9 cellular contexts compared by ENCODE assay signal in the genomic region with DNA sequence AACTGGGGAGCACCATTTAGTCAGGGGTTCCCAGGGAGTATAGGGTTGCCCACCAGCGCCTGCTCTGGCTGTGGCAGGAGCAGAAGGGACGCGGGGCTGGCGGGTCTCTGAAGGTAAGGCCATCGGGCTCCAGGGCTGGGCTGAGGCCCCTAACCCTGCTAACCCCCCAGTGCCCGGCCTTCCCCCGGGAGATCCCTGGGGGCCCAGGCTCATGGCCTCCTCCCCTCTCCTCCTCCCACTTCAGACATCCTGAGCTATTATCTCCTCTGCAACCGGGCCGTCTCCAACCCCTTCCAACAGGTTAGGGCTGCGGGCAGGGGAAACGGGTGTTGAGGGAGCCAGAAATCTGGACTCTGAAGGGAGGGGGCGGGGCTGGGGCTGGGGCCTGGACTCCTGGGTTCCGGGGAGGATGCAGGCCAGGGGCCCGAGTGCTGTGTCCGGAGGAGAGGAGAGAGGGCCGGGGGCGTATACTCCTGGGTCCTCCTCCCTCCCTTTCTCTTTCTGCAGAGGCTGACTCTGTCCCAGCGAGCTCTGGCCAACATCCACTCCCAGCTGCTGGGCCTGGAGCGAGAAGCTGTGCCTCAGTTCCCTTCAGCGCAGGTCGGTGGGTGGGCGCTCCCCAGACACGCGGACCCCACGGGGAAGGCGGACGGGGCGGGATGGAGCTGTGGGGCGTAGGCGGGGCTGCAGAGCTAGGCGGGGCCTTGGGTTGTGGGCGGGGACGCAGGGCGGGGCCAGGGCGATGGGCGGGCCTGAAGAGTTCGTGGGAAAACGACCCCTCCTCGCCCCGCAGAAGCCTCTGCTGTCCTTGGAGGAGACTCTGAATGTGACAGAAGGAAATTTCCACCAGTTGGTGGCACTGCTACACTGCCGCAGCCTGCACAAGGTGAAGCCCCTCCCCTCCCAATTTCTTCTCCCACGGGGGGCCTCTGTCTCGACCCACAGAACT. TPM values are rescaled to one million over a fixed set of nuclear protein-coding genes. Genes with fewer than 3 reads are reported as not detected.
DNase-seq lines count a peak whose midpoint lies in the region; ATAC-seq and TF ChIP-seq lines count a peak whose summit lies in the region.
"Had no signal": no experiment of that assay in that cellular context is flagged by ENCODE, and none has a peak within 500 bp of the region (broad histone marks: within the 10 kb centered on the region; RNA-seq: fewer than 3 reads in every experiment).

No MANE protein-coding gene starts in this region.

- ATAC-seq in HG03039 (IDR thresholded peaks at IDR 0.05; ENCODE audit: unreplicated experiment), result no peak

- peak; percentile 8 for TF ChIP-seq CTCF in fibroblast of villous mesenchyme (IDR thresholded peaks at IDR 0.05; ENCODE audit: insufficient read depth, low read depth, low read length)

- intact Hi-C loops in posterior cingulate gyrus (cut with DNase I), result no loop called here

- H3K4me3 ChIP-seq in fibroblast of villous mesenchyme (ENCODE audit: low read depth, low read length), result peak overlapping the region; percentile 50

- DNase-seq in Caki2 (ENCODE audit: low read depth) (peak; percentile 41), LoVo (ENCODE audit: low spot score) (peak; percentile 50), activated T-cell treated with anti-CD3 and anti-CD28 coated beads for 48 hours (ENCODE audit: low read depth) (peak; percentile 31), fibroblast of villous mesenchyme (ENCODE audit: low read depth) (peak; percentile 49), posterior cingulate gyrus (peak in 7 of 10 donors; percentile 61 to 94 (median 80)), dedifferentiated amniotic fluid mesenchymal stem cell (ENCODE audit: extremely low spot score) (no peak), NCI-H510A (lab: John Stamatoyannopoulos, UW) (no peak)

- in situ Hi-C loops in Caki2 (cut with HindIII; ENCODE audit: low pct_unique_long_range_greater_than_20kb, low sequenced_read_pairs), result no loop called here

RNA-seq across cellular contexts. Expression of gene TTYH1, which starts 15.3 kb away (rescaled TPM):
- total RNA-seq in Caki2 (2014; rRNA removed; shearing (Covaris generic); ENCODE audit: low replicate concordance), result not detected in 2 replicates
- not detected in 2 replicates for total RNA-seq in fibroblast of villous mesenchyme
- total RNA-seq: NCI-H460 had no signal

RNA-seq across cellular contexts. Expression of gene LENG8, which starts 18.4 kb away (rescaled TPM):
- total RNA-seq in Caki2 (2014; rRNA removed; shearing (Covaris generic); ENCODE audit: low replicate concordance), result 3.6 and 12.0 TPM in 2 replicates
- total RNA-seq in fibroblast of villous mesenchyme, result 39.7 and 40.6 TPM in 2 replicates

RNA-seq across cellular contexts. Expression of gene LENG9, which starts 33.0 kb away (rescaled TPM):
- total RNA-seq in Caki2 (2014; rRNA removed; shearing (Covaris generic); ENCODE audit: low replicate concordance), result 6.0 and 8.6 TPM in 2 replicates
- 5.2 and 7.1 TPM in 2 replicates for total RNA-seq in fibroblast of villous mesenchyme

RNA-seq across cellular contexts. Expression of gene CDC42EP5, which starts 42.5 kb away (rescaled TPM):
- 0.93 TPM in 1 of 2 replicates, not detected in the other for total RNA-seq in Caki2 (2014; rRNA removed; shearing (Covaris generic); ENCODE audit: low replicate concordance)
- total RNA-seq in fibroblast of villous mesenchyme, result 12.5 and 29.0 TPM in 2 replicates

Comparison
In these comparisons a context has a peak if more than half of its experiments do, and no peak if none do; other contexts are left out.
1. DNase-seq: peak in Caki2 (single experiment), LoVo (single experiment), activated T-cell treated with anti-CD3 and anti-CD28 coated beads for 48 hours (single experiment), fibroblast of villous mesenchyme (single experiment) and posterior cingulate gyrus (7 of 10); none in dedifferentiated amniotic fluid mesenchymal stem cell (single experiment) and NCI-H510A (single experiment).